ENCODE assay signal across 10 cellular contexts in genomic region chr10:70348228-70348850, GRCh38. TPM values are rescaled to one million over a fixed set of nuclear protein-coding genes. Genes with fewer than 3 reads are reported as not detected.
DNase-seq lines count a peak whose midpoint lies in the region; ATAC-seq and TF ChIP-seq lines count a peak whose summit lies in the region.
"Had no signal": no experiment of that assay in that cellular context is flagged by ENCODE, and none has a peak within 500 bp of the region (broad histone marks: within the 10 kb centered on the region; RNA-seq: fewer than 3 reads in every experiment).

No MANE protein-coding gene starts in this region.

- DNase-seq in NCI-H1436 (lab: John Stamatoyannopoulos, UW) (peak; percentile 19), NCI-H1436 treated with DMSO at 0.1 percent for 48 hours (lab: John Stamatoyannopoulos, UW) (no peak), IMR-90 (no peak), right atrium auricular region (ENCODE audit: low spot score) (no peak)
- DNase-seq in activated CD8-positive, alpha-beta T cell treated with anti-CD3 and anti-CD28 coated beads for 36 hours: peak; percentile 63
- DNase-seq in stimulated activated naive CD8-positive, alpha-beta T cell treated with anti-CD3 and anti-CD28 coated beads, Interleukin-15, amount 100 ng/mL, for 72 hours: peak; percentile 33 to 47
- no peak for DNase-seq in activated effector memory CD4-positive, alpha-beta T cell treated with anti-CD3 and anti-CD28 coated beads, Interleukin-2, amount 50 U/mL, for 16 hours
- DNase-seq in activated T-helper 2 cell treated with anti-CD3 and anti-CD28 coated beads, Interferon-gamma antibody, Interleukin-2, Interleukin-4, amounts not matched to agents 10 μg/mL and 5 μg/mL and 100 μg/mL, durations not matched to agents 14 hours and 24 hours and 36 hours (ENCODE audit: low spot score): no peak
- DNase-seq: naive B cell had no signal

- no peak overlapping the region for H3K4ac ChIP-seq in IMR-90 (ENCODE audit: low read depth, low read length)

- dilution Hi-C loops in IMR-90 (cut with HindIII; ENCODE audit: low sequenced_read_pairs, unreplicated experiment): no loop called here

- H3K4me1 ChIP-seq in IMR-90 (ENCODE audit: control insufficient read depth, insufficient read depth, low read length): peaks cover 7% of the 10 kb centered on the region
- H3K4me1 ChIP-seq in right atrium auricular region: peaks cover 0 to 23% of the 10 kb centered on the region in 2 donors

- no peaks in the 10 kb centered on the region for H4K20me1 ChIP-seq in IMR-90 (ENCODE audit: insufficient read depth, low read length)

- CTCF ChIA-PET in IMR-90 (lab: Yijun Ruan, JAX): no interaction called here
- CTCF ChIA-PET in activated CD8-positive, alpha-beta T cell treated with anti-CD3 and anti-CD28 coated beads for 36 hours (lab: Charles Lee): interaction anchor here (0.6 to 5.1 kb wide), 5 partner anchors 11 to 93 kb away, joined by 3 to 21 read pairs (median 11); no protein-coding TSS in a partner anchor

- no peak overlapping the region for H4K8ac ChIP-seq in IMR-90 (ENCODE audit: low read depth in 2 of 2, low read length in 2 of 2)

- intact Hi-C loops in IMR-90 (cut with micrococcal nuclease): no loop called here
- intact Hi-C loops in activated CD8-positive, alpha-beta T cell treated with anti-CD3 and anti-CD28 coated beads for 36 hours (cut with micrococcal nuclease): no loop called here
- intact Hi-C loops in activated T-helper 2 cell treated with anti-CD3 and anti-CD28 coated beads, Interferon-gamma antibody, Interleukin-2, Interleukin-4, amounts not matched to agents 10 μg/mL and 5 μg/mL and 100 μg/mL, durations not matched to agents 14 hours and 24 hours and 36 hours (cut with micrococcal nuclease): no loop called here

- no peak overlapping the region for H2AK5ac ChIP-seq in IMR-90 (ENCODE audit: low read depth, low read length)

- TF ChIP-seq POLR2A in IMR-90 (IDR thresholded peaks at IDR 0.05; ENCODE audit: low read depth, low read length): no peak

- H3K27me3 Mint-ChIP-seq in activated CD8-positive, alpha-beta T cell treated with anti-CD3 and anti-CD28 coated beads for 36 hours: no peaks in the 10 kb centered on the region
- H3K27me3 Mint-ChIP-seq in stimulated activated naive CD8-positive, alpha-beta T cell treated with anti-CD3 and anti-CD28 coated beads, Interleukin-15, amount 100 ng/mL, for 72 hours: no peaks in the 10 kb centered on the region
- no peaks in the 10 kb centered on the region for H3K27me3 Mint-ChIP-seq in activated T-helper 2 cell treated with anti-CD3 and anti-CD28 coated beads, Interferon-gamma antibody, Interleukin-2, Interleukin-4, amounts not matched to agents 10 μg/mL and 5 μg/mL and 100 μg/mL, durations not matched to agents 14 hours and 24 hours and 36 hours (ENCODE audit: low read depth)

- no peak for ATAC-seq in IMR-90 (ENCODE audit: low read depth)
- peak; percentile 87 for ATAC-seq in activated CD8-positive, alpha-beta T cell treated with anti-CD3 and anti-CD28 coated beads for 36 hours
- ATAC-seq in stimulated activated naive CD8-positive, alpha-beta T cell treated with anti-CD3 and anti-CD28 coated beads, Interleukin-15, amount 100 ng/mL, for 72 hours: peak; percentile 84

- no TSS peak for BruUV-seq in IMR-90 (replicated peaks; lab: Mats Ljungman, UMichigan)

- no peak overlapping the region for H3K56ac ChIP-seq in IMR-90 (ENCODE audit: extremely low read depth, insufficient read depth, low read length)

- peak; percentile 55 for TF ChIP-seq RAD21 in IMR-90 (IDR thresholded peaks at IDR 0.05; ENCODE audit: low read length)

- H3K18ac ChIP-seq in IMR-90 (ENCODE audit: low read depth, low read length): no peak overlapping the region

- no peak overlapping the region for H3K27ac Mint-ChIP-seq in activated CD8-positive, alpha-beta T cell treated with anti-CD3 and anti-CD28 coated beads for 36 hours
- no peak overlapping the region for H3K27ac Mint-ChIP-seq in stimulated activated naive CD8-positive, alpha-beta T cell treated with anti-CD3 and anti-CD28 coated beads, Interleukin-15, amount 100 ng/mL, for 72 hours
- H3K27ac Mint-ChIP-seq in activated T-helper 2 cell treated with anti-CD3 and anti-CD28 coated beads, Interferon-gamma antibody, Interleukin-2, Interleukin-4, amounts not matched to agents 10 μg/mL and 5 μg/mL and 100 μg/mL, durations not matched to agents 14 hours and 24 hours and 36 hours: no peak overlapping the region

- no peak overlapping the region for H3K14ac ChIP-seq in IMR-90 (replicated peaks; ENCODE audit: low read depth, low read length)

- no peak overlapping the region for H2AK9ac ChIP-seq in IMR-90 (replicated peaks; ENCODE audit: low read depth, low read length, poor library complexity)

- no peak overlapping the region for H3K23ac ChIP-seq in IMR-90 (ENCODE audit: low read depth, low read length)

- no peak overlapping the region for H2BK20ac ChIP-seq in IMR-90 (ENCODE audit: low read depth, low read length)

- peak; percentile 55 for TF ChIP-seq CTCF in IMR-90 (conservative IDR thresholded peaks at IDR 0.05; ENCODE audit: low read depth, low read length)
- peak; percentile 58 for TF ChIP-seq CTCF in activated CD8-positive, alpha-beta T cell treated with anti-CD3 and anti-CD28 coated beads for 36 hours (IDR thresholded peaks at IDR 0.05)
- peak; percentile 24 to 67 for TF ChIP-seq CTCF in right atrium auricular region (IDR thresholded peaks at IDR 0.05)

- H3K36me3 Mint-ChIP-seq in activated CD8-positive, alpha-beta T cell treated with anti-CD3 and anti-CD28 coated beads for 36 hours (ENCODE audit: low read depth): no peaks in the 10 kb centered on the region
- no peaks in the 10 kb centered on the region for H3K36me3 Mint-ChIP-seq in activated T-helper 2 cell treated with anti-CD3 and anti-CD28 coated beads, Interferon-gamma antibody, Interleukin-2, Interleukin-4, amounts not matched to agents 10 μg/mL and 5 μg/mL and 100 μg/mL, durations not matched to agents 14 hours and 24 hours and 36 hours (ENCODE audit: low read depth)
- H3K36me3 Mint-ChIP-seq: naive B cell had no signal

- H2BK120ac ChIP-seq in IMR-90 (ENCODE audit: low read depth, low read length): no peak overlapping the region

- H4K91ac ChIP-seq in IMR-90 (ENCODE audit: insufficient read depth, low read depth, low read length): no peak overlapping the region

- no peaks in the 10 kb centered on the region for H3K9me3 ChIP-seq in IMR-90 (ENCODE audit: control insufficient read depth, insufficient read depth, low read length)
- H3K9me3 ChIP-seq in right atrium auricular region: no peaks in the 10 kb centered on the region

- H3K27me3 ChIP-seq in IMR-90 (ENCODE audit: control insufficient read depth, insufficient read depth, low read length) (0 out of 2 replicates have a peak, but pooled peaks cover 3% of the 10 kb centered on the region), right atrium auricular region (no peaks in the 10 kb centered on the region)

- H3K36me3 ChIP-seq in IMR-90 (ENCODE audit: control insufficient read depth, insufficient read depth, low read length) (no peaks in the 10 kb centered on the region), right atrium auricular region (no peaks in the 10 kb centered on the region)

- WGBS in IMR-90 (ENCODE audit: extremely low coverage in 2 of 2, insufficient read length in 1 of 2), 2 experiments: 67% methylated on average over 2 of the region's 6 CpGs; no CpG with 5 or more reads in 1 of the 2 experiments

- no peaks in the 10 kb centered on the region for H3K9me3 Mint-ChIP-seq in activated CD8-positive, alpha-beta T cell treated with anti-CD3 and anti-CD28 coated beads for 36 hours
- no peaks in the 10 kb centered on the region for H3K9me3 Mint-ChIP-seq in stimulated activated naive CD8-positive, alpha-beta T cell treated with anti-CD3 and anti-CD28 coated beads, Interleukin-15, amount 100 ng/mL, for 72 hours
- H3K9me3 Mint-ChIP-seq in activated T-helper 2 cell treated with anti-CD3 and anti-CD28 coated beads, Interferon-gamma antibody, Interleukin-2, Interleukin-4, amounts not matched to agents 10 μg/mL and 5 μg/mL and 100 μg/mL, durations not matched to agents 14 hours and 24 hours and 36 hours: no peaks in the 10 kb centered on the region
- H3K9me3 Mint-ChIP-seq: naive B cell had no signal

- no peak overlapping the region for H3K4me2 ChIP-seq in IMR-90 (ENCODE audit: low read depth, low read length)

- H3K27ac ChIP-seq in IMR-90 (ENCODE audit: insufficient read depth, low read length): no peak overlapping the region
- H3K27ac ChIP-seq in right atrium auricular region: no peak overlapping the region
- H3K27ac ChIP-seq: C4-2B had no signal

- H2BK5ac ChIP-seq in IMR-90 (ENCODE audit: low read depth, low read length, poor library complexity, severe bottlenecking): no peak overlapping the region

- no peak overlapping the region for H2AFZ ChIP-seq in IMR-90 (replicated peaks; ENCODE audit: low read length, poor library complexity)

- H3K4me3 ChIP-seq in IMR-90 (ENCODE audit: insufficient read depth, low read depth, low read length): no peak overlapping the region
- H3K4me3 ChIP-seq in right atrium auricular region: no peak overlapping the region

- POLR2A ChIA-PET in IMR-90 (lab: Charles Lee; ENCODE audit: unreplicated experiment): no interaction called here
- POLR2A ChIA-PET in activated CD8-positive, alpha-beta T cell treated with anti-CD3 and anti-CD28 coated beads for 36 hours (lab: Charles Lee): no interaction called here

- H3K9me1 ChIP-seq in IMR-90 (ENCODE audit: insufficient read depth, low read length): peaks cover 2% of the 10 kb centered on the region; the same call in 1 of the 2 replicates

- no peaks in the 10 kb centered on the region for H3K4me1 Mint-ChIP-seq in activated CD8-positive, alpha-beta T cell treated with anti-CD3 and anti-CD28 coated beads for 36 hours (ENCODE audit: low read depth)
- peaks cover 6% of the 10 kb centered on the region for H3K4me1 Mint-ChIP-seq in stimulated activated naive CD8-positive, alpha-beta T cell treated with anti-CD3 and anti-CD28 coated beads, Interleukin-15, amount 100 ng/mL, for 72 hours
- peaks cover 2% of the 10 kb centered on the region for H3K4me1 Mint-ChIP-seq in activated T-helper 2 cell treated with anti-CD3 and anti-CD28 coated beads, Interferon-gamma antibody, Interleukin-2, Interleukin-4, amounts not matched to agents 10 μg/mL and 5 μg/mL and 100 μg/mL, durations not matched to agents 14 hours and 24 hours and 36 hours (ENCODE audit: low read depth)
- H3K4me1 Mint-ChIP-seq: naive B cell had no signal

- no peak overlapping the region for H2BK15ac ChIP-seq in IMR-90 (ENCODE audit: low read depth, low read length)

- no peak overlapping the region for H3K9ac ChIP-seq in IMR-90 (ENCODE audit: low read depth, low read length)

- no peak overlapping the region for H4K5ac ChIP-seq in IMR-90 (ENCODE audit: low read depth, low read length)

- H3K4me3 Mint-ChIP-seq in activated CD8-positive, alpha-beta T cell treated with anti-CD3 and anti-CD28 coated beads for 36 hours: no peak overlapping the region
- no peak overlapping the region for H3K4me3 Mint-ChIP-seq in stimulated activated naive CD8-positive, alpha-beta T cell treated with anti-CD3 and anti-CD28 coated beads, Interleukin-15, amount 100 ng/mL, for 72 hours
- no peak overlapping the region for H3K4me3 Mint-ChIP-seq in activated T-helper 2 cell treated with anti-CD3 and anti-CD28 coated beads, Interferon-gamma antibody, Interleukin-2, Interleukin-4, amounts not matched to agents 10 μg/mL and 5 μg/mL and 100 μg/mL, durations not matched to agents 14 hours and 24 hours and 36 hours (ENCODE audit: low read depth)

- no peaks in the 10 kb centered on the region; a peak in 1 of 4 replicates for H3K79me1 ChIP-seq in IMR-90 (ENCODE audit: low read depth in 1 of 2, low read length in 2 of 2)

- in situ Hi-C loops in IMR-90 (cut with MboI; ENCODE audit: low sequenced_read_pairs): no loop called here

RNA-seq across cellular contexts. Expression of gene LRRC20, which starts 34.1 kb away (rescaled TPM):
- total RNA-seq in IMR-90 (2012; rRNA removed): 6.9 and 9.5 TPM in 2 replicates
- 11.5 and 12.4 TPM in 2 replicates for polyA plus RNA-seq in IMR-90 (2012; rRNA removed)
- polyA plus RNA-seq in IMR-90 (2012; cell fraction: cytosol; rRNA removed): 8.1 and 15.0 TPM in 2 replicates
- polyA plus RNA-seq in IMR-90 (2012; cell fraction: nucleus; rRNA removed; ENCODE audit: low replicate concordance): 9.0 and 12.6 TPM in 2 replicates
- 10 to 100 TPM; 10.6 to 14.0 TPM for total RNA-seq in activated CD8-positive, alpha-beta T cell treated with anti-CD3 and anti-CD28 coated beads for 36 hours
- 10 to 100 TPM; 18.9 to 65.0 TPM for total RNA-seq in right atrium auricular region
- total RNA-seq in activated T-helper 2 cell treated with anti-CD3 and anti-CD28 coated beads, Interferon-gamma antibody, Interleukin-2, Interleukin-4, amounts not matched to agents 10 μg/mL and 5 μg/mL and 100 μg/mL, durations not matched to agents 14 hours and 24 hours and 36 hours: 17.2 and 18.9 TPM in 2 replicates

RNA-seq across cellular contexts. Expression of gene EIF4EBP2, which starts 55.6 kb away (rescaled TPM):
- total RNA-seq in IMR-90 (2012; rRNA removed): 15.6 and 20.8 TPM in 2 replicates
- 10.4 and 13.7 TPM in 2 replicates for polyA plus RNA-seq in IMR-90 (2012; rRNA removed)
- 3.8 and 5.4 TPM in 2 replicates for polyA plus RNA-seq in IMR-90 (2012; cell fraction: cytosol; rRNA removed)
- 2.9 and 17.2 TPM in 2 replicates for polyA plus RNA-seq in IMR-90 (2012; cell fraction: nucleus; rRNA removed; ENCODE audit: low replicate concordance)
- 10 to 100 TPM; 23.5 to 24.0 TPM for total RNA-seq in activated CD8-positive, alpha-beta T cell treated with anti-CD3 and anti-CD28 coated beads for 36 hours
- 100 to 1,000 TPM in 1 of 2 donors, 10 to 100 TPM in 1; 90.0 to 116 TPM for total RNA-seq in right atrium auricular region
- total RNA-seq in activated T-helper 2 cell treated with anti-CD3 and anti-CD28 coated beads, Interferon-gamma antibody, Interleukin-2, Interleukin-4, amounts not matched to agents 10 μg/mL and 5 μg/mL and 100 μg/mL, durations not matched to agents 14 hours and 24 hours and 36 hours: 39.5 and 40.0 TPM in 2 replicates

Comparison
In these comparisons a context has a peak if more than half of its experiments do, and no peak if none do; other contexts are left out.
1. DNase-seq: peak in NCI-H1436 (single experiment), activated CD8-positive, alpha-beta T cell treated with anti-CD3 and anti-CD28 coated beads for 36 hours (single experiment) and stimulated activated naive CD8-positive, alpha-beta T cell treated with anti-CD3 and anti-CD28 coated beads, Interleukin-15, amount 100 ng/mL, for 72 hours (2 of 2); none in NCI-H1436 treated with DMSO at 0.1 percent for 48 hours (single experiment), IMR-90 (single experiment), right atrium auricular region (single experiment), activated effector memory CD4-positive, alpha-beta T cell treated with anti-CD3 and anti-CD28 coated beads, Interleukin-2, amount 50 U/mL, for 16 hours (single experiment) and activated T-helper 2 cell treated with anti-CD3 and anti-CD28 coated beads, Interferon-gamma antibody, Interleukin-2, Interleukin-4, amounts not matched to agents 10 μg/mL and 5 μg/mL and 100 μg/mL, durations not matched to agents 14 hours and 24 hours and 36 hours (single experiment).
2. Peak in every context shown above with its lines, with median percentiles within 50 percentile points of each other: CTCF ChIP-seq.